8 cellular contexts compared by ENCODE assay signal in genomic region chr2:85813978-85814801, GRCh38.
DNase-seq lines count a peak whose midpoint lies in the region; ATAC-seq and TF ChIP-seq lines count a peak whose summit lies in the region.

No MANE protein-coding gene starts in this region.

- 0 out of 2 replicates have a peak overlapping the region, but pooled peaks have one; percentile 6 for H3K4me2 ChIP-seq in HCT116 (ENCODE audit: low read length)

- peaks cover 0 to 2% (median 0%) of the 10 kb centered on the region in 4 donors for H3K4me1 Mint-ChIP-seq in CD4-positive, alpha-beta memory T cell

- no peaks in the 10 kb centered on the region for H3K36me3 Mint-ChIP-seq in CD4-positive, alpha-beta memory T cell

- H3K79me2 ChIP-seq in HCT116 (ENCODE audit: insufficient read depth, low read length), result no peaks in the 10 kb centered on the region

- no peaks in the 10 kb centered on the region for H3K4me1 ChIP-seq in CD4-positive, alpha-beta memory T cell (ENCODE audit: insufficient read depth, low read length)
- H3K4me1 ChIP-seq in HCT116 (ENCODE audit: control insufficient read depth in 1 of 2, insufficient read depth in 2 of 2, low read length in 2 of 2) (no peaks in the 10 kb centered on the region), iPS DF 6.9 (ENCODE audit: control insufficient read depth, insufficient read depth, low read length) (peaks cover 5% of the 10 kb centered on the region), spleen (peaks cover 0 to 9% (median 2%) of the 10 kb centered on the region in 6 donors)

- H3K4me3 ChIP-seq in CD4-positive, alpha-beta memory T cell (ENCODE audit: low read length in 2 of 2), result no peak overlapping the region
- H3K4me3 ChIP-seq in HCT116 (replicated peaks in 1 of 2; ENCODE audit: low read depth in 1 of 2, low read length in 2 of 2), result no peak overlapping the region
- H3K4me3 ChIP-seq in brain microvascular endothelial cell (ENCODE audit: low read depth, low read length), result no peak overlapping the region
- H3K4me3 ChIP-seq in iPS DF 6.9 (ENCODE audit: low read length), result no peak overlapping the region
- no peak overlapping the region for H3K4me3 ChIP-seq in spleen

- H3K27me3 ChIP-seq in CD4-positive, alpha-beta memory T cell (ENCODE audit: insufficient read depth, low read length), result no peaks in the 10 kb centered on the region
- H3K27me3 ChIP-seq in HCT116 (ENCODE audit: insufficient read depth, low read length) (no peaks in the 10 kb centered on the region), brain microvascular endothelial cell (replicated peaks) (peaks cover 3% of the 10 kb centered on the region), iPS DF 6.9 (ENCODE audit: control insufficient read depth, insufficient read depth, low read length) (no peaks in the 10 kb centered on the region), spleen (replicated peaks in 1 of 7) (peaks cover 0 to 25% (median 0%) of the 10 kb centered on the region in 7 donors)

- WGBS in iPS DF 6.9 (ENCODE audit: insufficient coverage, insufficient read length), result no CpG with 5 or more reads among the region's 13 CpGs
- 18 to 35% (median 32%) methylated on average over 10 to 13 of the region's 13 CpGs for WGBS in spleen, 5 donors

- peak overlapping the region in 2 of 7 donors; percentile 4 to 67 for H3K27ac Mint-ChIP-seq in CD4-positive, alpha-beta memory T cell

- no peak overlapping the region for H3K9ac ChIP-seq in HCT116 (ENCODE audit: low read length)

- RAD21 ChIA-PET in HCT116 (lab: Charles Lee; ENCODE audit: low non-redundant PET in 1 of 2, low total read pairs in 2 of 2, uncharacterized antibody in 2 of 2, unreplicated experiment in 2 of 2), result interaction anchor here (0.9 to 2.4 kb wide), 9 partner anchors 61 to 177 kb away, joined by 3 to 19 read pairs (median 7); no protein-coding TSS in a partner anchor

- POLR2A ChIA-PET in CD4-positive, alpha-beta memory T cell (lab: Charles Lee; ENCODE audit: partially characterized antibody), result no interaction called here
- POLR2A ChIA-PET in HCT116 (lab: Charles Lee), result interaction anchor here (1.4 kb wide), 1 partner anchor 85 kb away, joined by 3 read pairs; no protein-coding TSS in a partner anchor

- TF ChIP-seq RAD21 in HCT116 (IDR thresholded peaks at IDR 0.05; ENCODE audit: low read depth), result peak; percentile 99

- no peaks in the 10 kb centered on the region for H3K9me2 ChIP-seq in HCT116 (ENCODE audit: insufficient read depth)

- TF ChIP-seq CTCF in HCT116 (IDR thresholded peaks at IDR 0.05 in 2 of 3, conservative IDR thresholded peaks at IDR 0.05 in 1 of 3; ENCODE audit: borderline replicate concordance in 1 of 3, insufficient read depth in 1 of 3, low read depth in 2 of 3, low read length in 2 of 3) (peak; percentile 93 to 98 (median 96)), VCaP (conservative IDR thresholded peaks at IDR 0.05) (peak; percentile 95), brain microvascular endothelial cell (IDR thresholded peaks at IDR 0.05; ENCODE audit: low read depth, low read length, missing control alignments) (peak; percentile 98), spleen (IDR thresholded peaks at IDR 0.05 in 8 of 11, conservative IDR thresholded peaks at IDR 0.05 in 3 of 11) (peak; percentile 79 to 94 (median 91))

- H3K36me3 ChIP-seq in CD4-positive, alpha-beta memory T cell (ENCODE audit: insufficient read depth, low read length), result no peaks in the 10 kb centered on the region
- H3K36me3 ChIP-seq in HCT116 (ENCODE audit: control insufficient read depth in 1 of 2, insufficient read depth in 2 of 2, low read length in 2 of 2), result no peaks in the 10 kb centered on the region
- no peaks in the 10 kb centered on the region for H3K36me3 ChIP-seq in brain microvascular endothelial cell (replicated peaks)
- H3K36me3 ChIP-seq in iPS DF 6.9 (ENCODE audit: control insufficient read depth, insufficient read depth, low read length), result no peaks in the 10 kb centered on the region
- no peaks in the 10 kb centered on the region for H3K36me3 ChIP-seq in spleen

- H3K9me3 ChIP-seq in CD4-positive, alpha-beta memory T cell (ENCODE audit: control insufficient read depth in 1 of 2, low read length in 2 of 2), result no peaks in the 10 kb centered on the region
- H3K9me3 ChIP-seq in HCT116 (ENCODE audit: control insufficient read depth in 1 of 2, insufficient read depth in 1 of 2, low read depth in 1 of 2, low read length in 2 of 2) (no peaks in the 10 kb centered on the region), iPS DF 6.9 (ENCODE audit: control insufficient read depth, insufficient read depth, low read length) (no peaks in the 10 kb centered on the region), spleen (no peaks in the 10 kb centered on the region)

- H3K4me3 Mint-ChIP-seq in CD4-positive, alpha-beta memory T cell, result no peak overlapping the region

- in situ Hi-C loops in brain microvascular endothelial cell (cut with HindIII; ENCODE audit: low pct_ligation_motif_present, low sequenced_read_pairs), result loop anchor here (25.0 kb wide), 1 partner anchor 102 kb away; no protein-coding TSS in a partner anchor

- ATAC-seq in HCT116 (peak; percentile 99), GM21515 (IDR thresholded peaks at IDR 0.05; ENCODE audit: unreplicated experiment) (no peak)

- H3K27ac ChIP-seq in CD4-positive, alpha-beta memory T cell (ENCODE audit: low read depth, low read length), result no peak overlapping the region
- H3K27ac ChIP-seq in HCT116 (ENCODE audit: low read depth, low read length) (no peak overlapping the region), VCaP (no peak overlapping the region), brain microvascular endothelial cell (no peak overlapping the region), iPS DF 6.9 (ENCODE audit: low read length) (no peak overlapping the region), spleen (no peak overlapping the region)

- no TSS peak for BruUV-seq in HCT116 (replicated peaks; lab: Mats Ljungman, UMichigan)

- no peaks in the 10 kb centered on the region for H3K9me3 Mint-ChIP-seq in CD4-positive, alpha-beta memory T cell

- peak overlapping the region; percentile 67 for H2AFZ ChIP-seq in HCT116 (ENCODE audit: low read depth, low read length, poor library complexity, severe bottlenecking)

- TF ChIP-seq POLR2A in HCT116 (IDR thresholded peaks at IDR 0.05; ENCODE audit: borderline replicate concordance, extremely low read depth, insufficient read depth, insufficient read length), result no peak
- no peak for TF ChIP-seq POLR2A in spleen (IDR thresholded peaks at IDR 0.05)

- intact Hi-C loops in CD4-positive, alpha-beta memory T cell (cut with micrococcal nuclease), result loop anchor here (1.0 kb wide), 3 partner anchors 64 to 135 kb away; no protein-coding TSS in a partner anchor
- intact Hi-C loops in HCT116 (cut with micrococcal nuclease) (loop anchor here (1.0 kb wide), 3 partner anchors 64 to 177 kb away; no protein-coding TSS in a partner anchor), spleen (cut with DNase I; ENCODE audit: low total_unique reads) (loop anchor here (10.0 kb wide), 1 partner anchor 179 kb away; no protein-coding TSS in a partner anchor)

- CTCF ChIA-PET in CD4-positive, alpha-beta memory T cell (lab: Charles Lee; ENCODE audit: partially characterized antibody), result interaction anchor here (0.7 to 25.4 kb wide), 19 partner anchors 10 to 356 kb away, joined by 3 to 548 read pairs (median 6); partner anchors contain the start of genes ATOH8 and ST3GAL5
- CTCF ChIA-PET in HCT116 (lab: Charles Lee), result interaction anchor here (0.6 to 3.1 kb wide), 15 partner anchors 9 to 266 kb away, joined by 3 to 55 read pairs (median 4); partner anchors contain the start of gene ATOH8

- H3K27me3 Mint-ChIP-seq in CD4-positive, alpha-beta memory T cell, result peaks cover 6 to 10% of the 10 kb centered on the region in 2 donors

- H4K20me1 ChIP-seq in HCT116 (ENCODE audit: insufficient read depth), result no peaks in the 10 kb centered on the region

- peak; percentile 64 to 75 (median 69) for DNase-seq in CD4-positive, alpha-beta memory T cell
- peak; percentile 76 for DNase-seq in HCT116 (ENCODE audit: low read depth, low spot score)
- DNase-seq in NCI-H2196 treated with DMSO at 0.1 percent for 48 hours (lab: John Stamatoyannopoulos, UW; ENCODE audit: unreplicated experiment), result peak; percentile 41
- peak; percentile 81 for DNase-seq in brain microvascular endothelial cell
- peak; percentile 92 for DNase-seq in iPS DF 6.9 (ENCODE audit: low read depth, low spot score)
- peak; percentile 95 for DNase-seq in spleen

TF ChIP-seq in HCT116, 20 proteins besides CTCF, POLR2A, EP300 and RAD21:
- TF ChIP-seq SRF (IDR thresholded peaks at IDR 0.05; ENCODE audit: low read depth) (no peak), ZFX (IDR thresholded peaks at IDR 0.05) (no peak), ELF1 (IDR thresholded peaks at IDR 0.05; ENCODE audit: borderline replicate concordance, low read depth) (no peak), TCF7L2 (IDR thresholded peaks at IDR 0.05; ENCODE audit: borderline replicate concordance, extremely low read depth, insufficient read depth, insufficient read length) (no peak)

Comparison
In these comparisons a context has a peak if more than half of its experiments do, and no peak if none do; other contexts are left out.
1. DNase-seq: peak in every context shown above with its lines; median percentile 95 in spleen; 92 in iPS DF 6.9; 81 in brain microvascular endothelial cell; 76 in HCT116; 69 in CD4-positive, alpha-beta memory T cell; 41 in NCI-H2196 treated with DMSO at 0.1 percent for 48 hours.